14 cellular contexts compared by ENCODE assay signal in genomic region chr15:28105793-28106192, GRCh38. TPM values are rescaled to one million over a fixed set of nuclear protein-coding genes. Genes with fewer than 3 reads are reported as not detected.
DNase-seq lines count a peak whose midpoint lies in the region; ATAC-seq and TF ChIP-seq lines count a peak whose summit lies in the region.
"Had no signal": no experiment of that assay in that cellular context is flagged by ENCODE, and none has a peak within 500 bp of the region (broad histone marks: within the 10 kb centered on the region; RNA-seq: fewer than 3 reads in every experiment).

No MANE protein-coding gene starts in this region.

- H4K20me1 ChIP-seq in IMR-90 (ENCODE audit: insufficient read depth, low read length) = no peaks in the 10 kb centered on the region; the same call in 1 of the 2 replicates
- H4K20me1 ChIP-seq in osteoblast (ENCODE audit: insufficient read depth, low read length) = no peaks in the 10 kb centered on the region

- POLR2A ChIA-PET in activated CD4-positive, alpha-beta T cell treated with anti-CD3 and anti-CD28 coated beads, Interleukin-2, amount 10 ng/mL, durations not matched to agents 7 days and 5 days (lab: Charles Lee) = no interaction called here
- POLR2A ChIA-PET in IMR-90 (lab: Charles Lee; ENCODE audit: unreplicated experiment) = no interaction called here

- H3K79me1 ChIP-seq in IMR-90 (ENCODE audit: low read depth in 1 of 2, low read length in 2 of 2) = no peaks in the 10 kb centered on the region

- H2AK5ac ChIP-seq in IMR-90 (ENCODE audit: low read depth, low read length) = no peak overlapping the region

- no peak overlapping the region for H2BK20ac ChIP-seq in IMR-90 (ENCODE audit: low read depth, low read length)

- dilution Hi-C loops in IMR-90 (cut with HindIII; ENCODE audit: low sequenced_read_pairs, unreplicated experiment) = no loop called here

- peak overlapping the region; percentile 70 for H2BK5ac ChIP-seq in IMR-90 (ENCODE audit: low read depth, low read length, poor library complexity, severe bottlenecking)

- H4K5ac ChIP-seq in IMR-90 (ENCODE audit: low read depth, low read length) = no peak overlapping the region

- TF ChIP-seq CTCF in IMR-90 (conservative IDR thresholded peaks at IDR 0.05; ENCODE audit: low read depth, low read length) (no peak), osteoblast (IDR thresholded peaks at IDR 0.05; ENCODE audit: extremely low read depth, low read depth, low read length) (no peak)

- H3K4me2 ChIP-seq in IMR-90 (ENCODE audit: low read depth, low read length) (no peak overlapping the region), osteoblast (ENCODE audit: insufficient read depth, low read length) (no peak overlapping the region)

- CTCF ChIA-PET in activated CD4-positive, alpha-beta T cell treated with anti-CD3 and anti-CD28 coated beads, Interleukin-2, amount 10 ng/mL, durations not matched to agents 7 days and 5 days (lab: Charles Lee) = no interaction called here
- CTCF ChIA-PET in IMR-90 (lab: Yijun Ruan, JAX) = no interaction called here

- TF ChIP-seq RAD21 in IMR-90 (IDR thresholded peaks at IDR 0.05; ENCODE audit: low read length) = no peak

- ATAC-seq in IMR-90 (ENCODE audit: low read depth) = no peak
- no peak for ATAC-seq in effector memory CD8-positive, alpha-beta T cell (replicated peaks)
- no peak for ATAC-seq in GM19023 (IDR thresholded peaks at IDR 0.05; ENCODE audit: unreplicated experiment)
- ATAC-seq: K562 had no signal

- no peak overlapping the region for H3K14ac ChIP-seq in IMR-90 (replicated peaks; ENCODE audit: low read depth, low read length)

- no peak overlapping the region for H3K18ac ChIP-seq in IMR-90 (ENCODE audit: low read depth, low read length)

- H3K27me3 Mint-ChIP-seq in activated CD4-positive, alpha-beta T cell treated with anti-CD3 and anti-CD28 coated beads, Interleukin-2, amount 10 ng/mL, durations not matched to agents 7 days and 5 days = peaks cover 20% of the 10 kb centered on the region
- H3K27me3 Mint-ChIP-seq in effector memory CD8-positive, alpha-beta T cell = peaks cover 18 to 32% of the 10 kb centered on the region in 2 donors

- in situ Hi-C loops in IMR-90 (cut with MboI; ENCODE audit: low sequenced_read_pairs) = loop anchor here (25.0 kb wide), 1 partner anchor 1218 kb away; no protein-coding TSS in a partner anchor

- H3K4me1 Mint-ChIP-seq in activated CD4-positive, alpha-beta T cell treated with anti-CD3 and anti-CD28 coated beads, Interleukin-2, amount 10 ng/mL, durations not matched to agents 7 days and 5 days = peaks cover 16% of the 10 kb centered on the region
- peaks cover 7 to 13% of the 10 kb centered on the region in 2 donors for H3K4me1 Mint-ChIP-seq in effector memory CD8-positive, alpha-beta T cell (ENCODE audit: low read depth in 2 of 2)

- no peaks in the 10 kb centered on the region for H3K9me3 Mint-ChIP-seq in activated CD4-positive, alpha-beta T cell treated with anti-CD3 and anti-CD28 coated beads, Interleukin-2, amount 10 ng/mL, durations not matched to agents 7 days and 5 days
- no peaks in the 10 kb centered on the region for H3K9me3 Mint-ChIP-seq in effector memory CD8-positive, alpha-beta T cell

- no peaks in the 10 kb centered on the region for H3K79me2 ChIP-seq in osteoblast (ENCODE audit: insufficient read depth, low read length)

- H3K27ac ChIP-seq in IMR-90 (ENCODE audit: insufficient read depth, low read length) (no peak overlapping the region), osteoblast (ENCODE audit: low read depth, low read length) (no peak overlapping the region)
- H3K27ac ChIP-seq: neutrophil had no signal

- no peak for DNase-seq in activated CD4-positive, alpha-beta T cell treated with anti-CD3 and anti-CD28 coated beads, Interleukin-2, amount 10 ng/mL, durations not matched to agents 7 days and 5 days
- DNase-seq in activated CD4-positive, alpha-beta T cell treated with anti-CD3 and anti-CD28 coated beads, Interleukin-2, amount 50 U/mL, for 1 hour = no peak
- DNase-seq in IMR-90 (no peak), osteoblast (ENCODE audit: insufficient read length, low spot score, missing footprints) (peak; percentile 30), foreskin melanocyte (no peak), NCI-H226 (no peak)
- DNase-seq in effector memory CD8-positive, alpha-beta T cell = no peak
- DNase-seq: anterior cingulate cortex, dermis blood vessel endothelial cell, left ventricle myocardium superior, NCI-H1105 treated with DMSO at 0.1 percent for 48 hours had no signal

- H3K9me3 ChIP-seq in IMR-90 (ENCODE audit: control insufficient read depth, insufficient read depth, low read length) = no peaks in the 10 kb centered on the region
- H3K9me3 ChIP-seq in osteoblast (ENCODE audit: low read depth, low read length) = no peaks in the 10 kb centered on the region
- H3K9me3 ChIP-seq: neutrophil had no signal

- H3K23ac ChIP-seq in IMR-90 (ENCODE audit: low read depth, low read length) = no peak overlapping the region

- no TSS peak for BruUV-seq in IMR-90 (replicated peaks; lab: Mats Ljungman, UMichigan)

- H3K4me1 ChIP-seq in IMR-90 (ENCODE audit: control insufficient read depth, insufficient read depth, low read length) (no peaks in the 10 kb centered on the region; the same call in 1 of the 2 replicates), osteoblast (ENCODE audit: insufficient read depth, low read length) (no peaks in the 10 kb centered on the region)

- peak overlapping the region; percentile 50 for H3K27ac Mint-ChIP-seq in activated CD4-positive, alpha-beta T cell treated with anti-CD3 and anti-CD28 coated beads, Interleukin-2, amount 10 ng/mL, durations not matched to agents 7 days and 5 days
- H3K27ac Mint-ChIP-seq in effector memory CD8-positive, alpha-beta T cell = no peak overlapping the region

- peaks cover 2% of the 10 kb centered on the region; the same call in 1 of the 2 replicates for H3K9me1 ChIP-seq in IMR-90 (ENCODE audit: insufficient read depth, low read length)

- peak overlapping the region; percentile 45 for H3K4me3 Mint-ChIP-seq in activated CD4-positive, alpha-beta T cell treated with anti-CD3 and anti-CD28 coated beads, Interleukin-2, amount 10 ng/mL, durations not matched to agents 7 days and 5 days
- H3K4me3 Mint-ChIP-seq in effector memory CD8-positive, alpha-beta T cell = peak overlapping the region; percentile 65 to 67

- no peak overlapping the region for H2BK120ac ChIP-seq in IMR-90 (ENCODE audit: low read depth, low read length)

- no peaks in the 10 kb centered on the region for H3K36me3 Mint-ChIP-seq in activated CD4-positive, alpha-beta T cell treated with anti-CD3 and anti-CD28 coated beads, Interleukin-2, amount 10 ng/mL, durations not matched to agents 7 days and 5 days (ENCODE audit: low read depth)
- peaks cover 6% of the 10 kb centered on the region for H3K36me3 Mint-ChIP-seq in effector memory CD8-positive, alpha-beta T cell (ENCODE audit: insufficient read depth)

- no peak for TF ChIP-seq POLR2A in IMR-90 (IDR thresholded peaks at IDR 0.05; ENCODE audit: low read depth, low read length)

- H4K91ac ChIP-seq in IMR-90 (ENCODE audit: insufficient read depth, low read depth, low read length) = no peak overlapping the region

- H3K27me3 ChIP-seq in IMR-90 (ENCODE audit: control insufficient read depth, insufficient read depth, low read length) = peaks cover 19% of the 10 kb centered on the region; the same call in 1 of the 2 replicates
- H3K27me3 ChIP-seq in osteoblast (ENCODE audit: insufficient read depth, low read length) = no peaks in the 10 kb centered on the region

- intact Hi-C loops in IMR-90 (cut with micrococcal nuclease) = no loop called here

- no peak overlapping the region for H3K56ac ChIP-seq in IMR-90 (ENCODE audit: extremely low read depth, insufficient read depth, low read length)

- 100% methylated on average over 2 of the region's 5 CpGs; no CpG with 5 or more reads in 1 of the 2 experiments for WGBS in IMR-90 (ENCODE audit: extremely low coverage in 2 of 2, insufficient read length in 1 of 2), 2 experiments

- H3K4me3 ChIP-seq in IMR-90 (ENCODE audit: insufficient read depth, low read depth, low read length) (no peak overlapping the region), osteoblast (ENCODE audit: insufficient read depth, low read length) (no peak overlapping the region)
- H3K4me3 ChIP-seq: K562 had no signal

- H2AFZ ChIP-seq in IMR-90 (replicated peaks; ENCODE audit: low read length, poor library complexity) (peak overlapping the region; percentile 82), osteoblast (ENCODE audit: low read length) (no peak overlapping the region)

- H3K36me3 ChIP-seq in IMR-90 (ENCODE audit: control insufficient read depth, insufficient read depth, low read length) (no peaks in the 10 kb centered on the region), osteoblast (ENCODE audit: insufficient read depth, low read length) (peaks cover under 1% of the 10 kb centered on the region)
- H3K36me3 ChIP-seq: neutrophil had no signal

- no peak overlapping the region for H4K8ac ChIP-seq in IMR-90 (ENCODE audit: low read depth in 2 of 2, low read length in 2 of 2)

- peak overlapping the region; percentile 55 for H2AK9ac ChIP-seq in IMR-90 (replicated peaks; ENCODE audit: low read depth, low read length, poor library complexity)

- H2BK15ac ChIP-seq in IMR-90 (ENCODE audit: low read depth, low read length) = no peak overlapping the region

- H3K9ac ChIP-seq in IMR-90 (ENCODE audit: low read depth, low read length) = no peak overlapping the region

- H3K4ac ChIP-seq in IMR-90 (ENCODE audit: low read depth, low read length) = no peak overlapping the region

TF ChIP-seq in IMR-90, 13 proteins besides CTCF, POLR2A, EP300 and RAD21 (continues in another document):
- TF ChIP-seq RFX5 (IDR thresholded peaks at IDR 0.05; ENCODE audit: low read depth, low read length) (no peak), USF2 (IDR thresholded peaks at IDR 0.05; ENCODE audit: low read depth, low read length) (no peak), CEBPB (IDR thresholded peaks at IDR 0.05; ENCODE audit: low read depth, low read length) (no peak), SMC3 (IDR thresholded peaks at IDR 0.05; ENCODE audit: low read depth, low read length) (no peak), NFE2L2 (IDR thresholded peaks at IDR 0.05; ENCODE audit: low read depth, low read length) (no peak)

RNA-seq across cellular contexts. Expression of gene OCA2, which starts 6.7 kb away (rescaled TPM):
- not detected for total RNA-seq in activated CD4-positive, alpha-beta T cell treated with anti-CD3 and anti-CD28 coated beads, Interleukin-2, amount 10 ng/mL, durations not matched to agents 7 days and 5 days
- total RNA-seq in IMR-90 (2012; rRNA removed) (under 0.01 TPM in 1 of 2 replicates, not detected in the other), osteoblast (not detected in 2 replicates)
- polyA plus RNA-seq in IMR-90 (2012; rRNA removed) = 0.03 TPM in 1 of 2 replicates, not detected in the other
- not detected in 2 replicates for polyA plus RNA-seq in IMR-90 (2012; cell fraction: cytosol; rRNA removed)
- polyA plus RNA-seq in IMR-90 (2012; cell fraction: nucleus; rRNA removed; ENCODE audit: low replicate concordance) = not detected in 2 replicates
- total RNA-seq: dermis blood vessel endothelial cell had no signal
